ENCODE assay signal across 14 cellular contexts in genomic region chr22:22286390-22287105, GRCh38. TPM values are rescaled to one million over a fixed set of nuclear protein-coding genes. Genes with fewer than 3 reads are reported as not detected.
"Had no signal": no experiment of that assay in that cellular context is flagged by ENCODE, and none has a peak within 500 bp of the region (broad histone marks: within the 10 kb centered on the region; RNA-seq: fewer than 3 reads in every experiment).

No MANE protein-coding gene starts in this region.

RNA-seq across cellular contexts. Expression of gene VPREB1, which starts 42.0 kb away (rescaled TPM):
- total RNA-seq: activated B cell treated with CpG ODN at 0.5 μM for 24 hours; activated CD4-positive, alpha-beta memory T cell treated with anti-CD3 and anti-CD28 coated beads for 36 hours; activated CD4-positive, alpha-beta memory T cell treated with anti-CD3 and anti-CD28 coated beads, Interleukin-2, amount 10 ng/mL, durations not matched to agents 7 days and 5 days; activated CD4-positive, alpha-beta T cell treated with anti-CD3 and anti-CD28 coated beads for 36 hours; activated CD4-positive, alpha-beta T cell treated with anti-CD3 and anti-CD28 coated beads, Interleukin-2, amount 10 ng/mL, durations not matched to agents 24 days and 14 days; activated CD4-positive, alpha-beta T cell treated with anti-CD3 and anti-CD28 coated beads, Interleukin-2, amount 10 ng/mL, durations not matched to agents 7 days and 5 days; activated CD8-positive, alpha-beta memory T cell treated with anti-CD3 and anti-CD28 coated beads for 36 hours; activated CD8-positive, alpha-beta memory T cell treated with anti-CD3 and anti-CD28 coated beads, Interleukin-2, amount 10 ng/mL, durations not matched to agents 7 days and 5 days; activated CD8-positive, alpha-beta T cell treated with anti-CD3 and anti-CD28 coated beads for 36 hours; activated CD8-positive, alpha-beta T cell treated with anti-CD3 and anti-CD28 coated beads, Interleukin-2, amount 10 ng/mL, durations not matched to agents 7 days and 5 days; T-helper 1 cell treated with Interleukin-12 subunit alpha and Interleukin-12 subunit beta and Interleukin-4 antibody, amounts not matched to agents 30 ng/mL and 1 ng/mL, for 36 hours; T-helper 17 cell; T-helper 2 cell treated with Interferon-gamma antibody and Interleukin-4, amounts not matched to agents 100 ng/mL and 5 ng/mL, for 36 hours; WTC11 had no signal
